Comparison of ENCODE assay signal across 21 cellular contexts in genomic region chr4:123835852-123836251, GRCh38.
"Had no signal": no experiment of that assay in that cellular context is flagged by ENCODE, and none has a peak within 500 bp of the region (broad histone marks: within the 10 kb centered on the region; RNA-seq: fewer than 3 reads in every experiment).

No MANE protein-coding gene starts in this region.

- H3K4me2 ChIP-seq: smooth muscle cell had no signal

- H3K27me3 ChIP-seq: right atrium auricular region, right lobe of liver, tibial nerve, uterus had no signal

- H3K9me3 ChIP-seq: right atrium auricular region, right lobe of liver, tibial nerve, uterus had no signal

- H3K4me3 ChIP-seq: lung, right atrium auricular region, right lobe of liver, smooth muscle cell, tibial nerve, uterus had no signal

- H3K4me1 ChIP-seq: parathyroid adenoma, right lobe of liver, uterus had no signal

- DNase-seq: hippocampal formation; kidney glomerular epithelial cell; left cardiac atrium; mesendoderm; naive B cell; natural killer cell; right lobe of liver; stimulated activated CD4-positive, alpha-beta T cell treated with anti-CD3 and anti-CD28 coated beads, Interleukin-1b, Interleukin-23, amount 100 ng/mL, for 48 hours; stimulated activated CD4-positive, alpha-beta T cell treated with anti-CD3 and anti-CD28 coated beads, Interleukin-2, amount 100 ng/mL, for 48 hours; stimulated activated CD4-positive, alpha-beta T cell treated with anti-CD3 and anti-CD28 coated beads, Interleukin-4, amount 100 ng/mL, for 4 hours; stimulated activated CD8-positive, alpha-beta memory T cell treated with anti-CD3 and anti-CD28 coated beads, Interleukin-4, amount 100 ng/mL, for 48 hours; stimulated activated naive CD4-positive, alpha-beta T cell treated with Interleukin-2 at 50 U/mL for 16 hours; stimulated activated naive CD8-positive, alpha-beta T cell treated with anti-CD3 and anti-CD28 coated beads, Interleukin-15, amount 100 ng/mL, for 72 hours; substantia nigra; uterus had no signal

- H3K36me3 ChIP-seq: right atrium auricular region, right lobe of liver, tibial nerve, uterus had no signal

- ATAC-seq: left cardiac atrium; left lobe of liver; natural killer cell; right lobe of liver; stimulated activated naive CD8-positive, alpha-beta T cell treated with anti-CD3 and anti-CD28 coated beads, Interleukin-15, amount 100 ng/mL, for 72 hours had no signal

- H3K9ac ChIP-seq: parathyroid adenoma had no signal

- H3K27ac ChIP-seq: parathyroid adenoma, right lobe of liver, uterus had no signal

- H2AFZ ChIP-seq: parathyroid adenoma had no signal

- H3K79me2 ChIP-seq: parathyroid adenoma had no signal
